Comparison of ENCODE assay signal across 10 cellular contexts in genomic region chr2:176291768-176292393, GRCh38. TPM values are rescaled to one million over a fixed set of nuclear protein-coding genes. Genes with fewer than 3 reads are reported as not detected.
DNase-seq lines count a peak whose midpoint lies in the region; ATAC-seq, FAIRE-seq and TF ChIP-seq lines count a peak whose summit lies in the region.
"Had no signal": no experiment of that assay in that cellular context is flagged by ENCODE, and none has a peak within 500 bp of the region (broad histone marks: within the 10 kb centered on the region; RNA-seq: fewer than 3 reads in every experiment).

No MANE protein-coding gene starts in this region.

- no peak for TF ChIP-seq POLR2A in K562 (conservative IDR thresholded peaks at IDR 0.05)

- H3K9me3 ChIP-seq in K562 (replicated peaks; ENCODE audit: control insufficient read depth, insufficient read depth, low read depth, low read length) (no peaks in the 10 kb centered on the region), WERI-Rb-1 (ENCODE audit: severe bottlenecking) (no peaks in the 10 kb centered on the region)

- H4K20me1 ChIP-seq in K562 (replicated peaks; ENCODE audit: control insufficient read depth, insufficient read depth, low read length) = peaks cover 4% of the 10 kb centered on the region; the same call in 1 of the 2 replicates

- H3K4me3 ChIP-seq in K562 (no peak overlapping the region), WERI-Rb-1 (ENCODE audit: low read depth, low read length) (no peak overlapping the region)
- H3K4me3 ChIP-seq: neural progenitor cell had no signal

- TF ChIP-seq RAD21 in K562 (CRISPR knock-in tag; conservative IDR thresholded peaks at IDR 0.05 in 1 of 2, IDR thresholded peaks at IDR 0.05 in 1 of 2) = no peak

- FAIRE-seq in GM18507 (lab: Jason Lieb, UNC) (peak; percentile 73), K562 (lab: Jason Lieb, UNC) (no peak)

- TF ChIP-seq CTCF in K562 (IDR thresholded peaks at IDR 0.05 in 2 of 3, conservative IDR thresholded peaks at IDR 0.05 in 1 of 3; ENCODE audit: insufficient read depth in 2 of 3, low read depth in 1 of 3, low read length in 3 of 3) (no peak), WERI-Rb-1 (IDR thresholded peaks at IDR 0.05; ENCODE audit: low read depth, low read length) (no peak)

- no peak overlapping the region for H3K4me2 ChIP-seq in K562 (ENCODE audit: insufficient read depth, low read length)
- H3K4me2 ChIP-seq: neural progenitor cell had no signal

- peak; percentile 71 for ATAC-seq in GM19467 (IDR thresholded peaks at IDR 0.05; ENCODE audit: unreplicated experiment)
- peak; percentile 79 for ATAC-seq in HG03103 (IDR thresholded peaks at IDR 0.05; ENCODE audit: low read depth, unreplicated experiment)
- ATAC-seq in K562 = peak; percentile 86

- POLR2A ChIA-PET in K562 (lab: Yijun Ruan, JAX) = interaction anchor here (0.5 to 2.1 kb wide), 2 partner anchors 10 to 42 kb away, joined by 5 read pairs; no protein-coding TSS in a partner anchor

- H3K9me1 ChIP-seq in K562 (ENCODE audit: control insufficient read depth, insufficient read depth, low read length) = no peaks in the 10 kb centered on the region

- H2AFZ ChIP-seq in K562 (ENCODE audit: low read depth, low read length) = no peak overlapping the region
- H2AFZ ChIP-seq: neural progenitor cell had no signal

- H3K36me3 ChIP-seq in K562 (ENCODE audit: control insufficient read depth, insufficient read depth, low read length) = peaks cover 12% of the 10 kb centered on the region; the same call in 2 of the 3 replicates
- H3K36me3 ChIP-seq in WERI-Rb-1 = no peaks in the 10 kb centered on the region; the same call in 1 of the 2 replicates
- H3K36me3 ChIP-seq: neural progenitor cell had no signal

- no peak overlapping the region for H3K9ac ChIP-seq in K562 (ENCODE audit: insufficient read depth in 1 of 2, low read depth in 2 of 2, low read length in 2 of 2)
- H3K9ac ChIP-seq: neural progenitor cell had no signal

- no peaks in the 10 kb centered on the region for H3K27me3 ChIP-seq in K562 (ENCODE audit: control insufficient read depth in 2 of 2, insufficient read depth in 2 of 2, low read length in 2 of 2)
- H3K27me3 ChIP-seq in WERI-Rb-1 (ENCODE audit: insufficient read depth, low read depth, severe bottlenecking) = no peaks in the 10 kb centered on the region
- H3K27me3 ChIP-seq: neural progenitor cell had no signal

- H3K27ac ChIP-seq in K562 (ENCODE audit: extremely low read depth, low read depth, low read length) (no peak overlapping the region), WERI-Rb-1 (no peak overlapping the region)
- H3K27ac ChIP-seq: neural progenitor cell had no signal

- CTCF ChIA-PET in K562 (lab: Yijun Ruan, JAX; ENCODE audit: low intra/inter-chr PET ratio) = no interaction called here

- in situ Hi-C loops in K562 (cut with MboI) = no loop called here

- DNase-seq in GM18507 (ENCODE audit: extremely low spot score, insufficient read length, low read depth) (no peak), K562 (ENCODE audit: extremely low read depth in 1 of 4, low spot score in 3 of 4) (peak in 2 of 4 experiments; percentile 21 to 24), 8988T (no peak), NCI-H2196 treated with DMSO at 0.1 percent for 48 hours (lab: John Stamatoyannopoulos, UW; ENCODE audit: unreplicated experiment) (no peak), WERI-Rb-1 (no peak), hypothalamus (lab: John Stamatoyannopoulos, UW) (no peak)
- DNase-seq: NCI-H345 had no signal

- no TSS peak for BruUV-seq in K562 (replicated peaks; lab: Mats Ljungman, UMichigan)

- H3K4me1 ChIP-seq in K562 (replicated peaks in 1 of 2; ENCODE audit: control insufficient read depth in 2 of 2, insufficient read depth in 2 of 2, low read length in 2 of 2) = peaks cover 0 to 8% of the 10 kb centered on the region in 2 experiments; a peak in 2 of 5 replicates
- H3K4me1 ChIP-seq: neural progenitor cell had no signal

- no peak for TF ChIP-seq EP300 in K562 (IDR thresholded peaks at IDR 0.05; ENCODE audit: low read length)

- intact Hi-C loops in K562 (cut with micrococcal nuclease) = no loop called here

- peaks cover 98% of the 10 kb centered on the region for H3K79me2 ChIP-seq in K562 (ENCODE audit: control insufficient read depth, insufficient read depth, low read length)

TF ChIP-seq in K562, 482 proteins besides CTCF, POLR2A, EP300 and RAD21:
- TF ChIP-seq NFIC (IDR thresholded peaks at IDR 0.05) = 0 out of 2 replicates have a peak, but pooled peaks have one; percentile 9
- TF ChIP-seq IRF1 (CRISPR knock-in tag; IDR thresholded peaks at IDR 0.05; ENCODE audit: borderline replicate concordance) = no peak
- peak in 1 of 2 experiments; percentile 22 for TF ChIP-seq AFF1 (IDR thresholded peaks at IDR 0.05; ENCODE audit: low read depth in 1 of 2, partially characterized antibody in 2 of 2)
- no peak for TF ChIP-seq PHB (CRISPR knock-in tag; IDR thresholded peaks at IDR 0.05)

RNA-seq across cellular contexts. Expression of gene MTX2, which starts 22.6 kb away (rescaled TPM):
- total RNA-seq in K562 (2011; cell fraction: chromatin; rRNA removed; ENCODE audit: low replicate concordance) = 13.1 and 25.8 TPM in 2 replicates
- 18.2 and 20.7 TPM in 2 replicates for total RNA-seq in K562 (2011; cell fraction: nucleolus; rRNA removed)
- 22.4 and 22.6 TPM in 2 replicates for total RNA-seq in K562 (2011; cell fraction: nucleoplasm; rRNA removed)
- 79.7 and 197 TPM in 2 replicates for total RNA-seq in K562 (2014; rRNA removed)
- 88.4 and 99.1 TPM in 2 replicates for total RNA-seq in K562 (2014; rRNA removed; fragmentation: Illumina TruSeq; extraction: Trizol)
- 81.0 and 88.0 TPM in 2 replicates for total RNA-seq in K562 (2015; rRNA removed; fragmentation: Illumina TruSeq; extraction: Trizol)
- total RNA-seq in K562 (2021) = 70.2 and 70.4 TPM in 2 replicates
- 147 and 160 TPM in 2 replicates for polyA plus RNA-seq in K562 (2011; rRNA removed)
- 37.7 and 80.5 TPM in 2 replicates for polyA plus RNA-seq in K562 (2011; cell fraction: cytosol; rRNA removed)
- 30.9 and 63.2 TPM in 2 replicates for polyA plus RNA-seq in K562 (2011; cell fraction: nucleus; rRNA removed)
- 81.2 and 106 TPM in 2 replicates for polyA plus RNA-seq in K562 (2012)
- polyA plus RNA-seq in K562 (2014; fragmentation: Illumina TruSeq; extraction: Trizol) = 170 and 183 TPM in 2 replicates
- polyA plus RNA-seq in K562 (2014; fragmentation: Nextera tagmentation; extraction: Ambion mirVana) = 10 to 100 TPM; 38.1 to 60.3 TPM
- 128 and 146 TPM in 2 replicates for polyA plus RNA-seq in K562 (2014; rRNA removed)
- polyA minus RNA-seq in K562 (2011; rRNA and poly(A)+ RNA removed) = 70.9 and 88.0 TPM in 2 replicates
- 22.1 and 25.0 TPM in 2 replicates for polyA minus RNA-seq in K562 (2011; cell fraction: cytosol; rRNA and poly(A)+ RNA removed)
- 16.6 and 31.0 TPM in 2 replicates for polyA minus RNA-seq in K562 (2011; cell fraction: nucleus; rRNA and poly(A)+ RNA removed)
